ENCODE assay signal across 2 cellular contexts in genomic region chr3:16512435-16513140, GRCh38.
TF ChIP-seq lines count a peak whose summit lies in the region.

No MANE protein-coding gene starts in this region.

TF ChIP-seq in IMR-90, 13 proteins besides CTCF, POLR2A, EP300 and RAD21:
- no peak for TF ChIP-seq USF2 (IDR thresholded peaks at IDR 0.05; ENCODE audit: low read depth, low read length)
- no peak for TF ChIP-seq RFX5 (IDR thresholded peaks at IDR 0.05; ENCODE audit: low read depth, low read length)
- no peak for TF ChIP-seq CEBPB (IDR thresholded peaks at IDR 0.05; ENCODE audit: low read depth, low read length)
- no peak for TF ChIP-seq ELK1 (IDR thresholded peaks at IDR 0.05; ENCODE audit: borderline replicate concordance, low read depth, low read length)
- TF ChIP-seq FOS (IDR thresholded peaks at IDR 0.05; ENCODE audit: low read depth, low read length), result no peak
- TF ChIP-seq CHD1 (IDR thresholded peaks at IDR 0.05; ENCODE audit: low read depth, low read length), result no peak
- no peak for TF ChIP-seq NFE2L2 (IDR thresholded peaks at IDR 0.05; ENCODE audit: low read depth, low read length)
- TF ChIP-seq MAZ (IDR thresholded peaks at IDR 0.05; ENCODE audit: borderline replicate concordance, low read depth, low read length), result no peak
- peak; percentile 75; the same call in 1 of the 2 replicates for TF ChIP-seq MXI1 (IDR thresholded peaks at IDR 0.05; ENCODE audit: borderline replicate concordance, low read depth, low read length)
- no peak for TF ChIP-seq SMC3 (IDR thresholded peaks at IDR 0.05; ENCODE audit: low read depth, low read length)
- no peak for TF ChIP-seq MAFK (IDR thresholded peaks at IDR 0.05; ENCODE audit: low read depth, low read length)
- TF ChIP-seq BHLHE40 (IDR thresholded peaks at IDR 0.05; ENCODE audit: low read depth, low read length), result 0 out of 2 replicates have a peak, but pooled peaks have one; percentile 7
- no peak for TF ChIP-seq RCOR1 (IDR thresholded peaks at IDR 0.05; ENCODE audit: insufficient replicate concordance, low read length)

TF ChIP-seq in endothelial cell of umbilical vein, 7 proteins besides CTCF, POLR2A, EP300 and RAD21:
- TF ChIP-seq EZH2 (IDR thresholded peaks at IDR 0.05; ENCODE audit: borderline replicate concordance, low read depth, low read length, severe bottlenecking), result no peak
- TF ChIP-seq POLR2AphosphoS5 (IDR thresholded peaks at IDR 0.05; ENCODE audit: insufficient read depth, low read depth, low read length), result peak; percentile 1
- peak; percentile 1 for TF ChIP-seq FOS (IDR thresholded peaks at IDR 0.05; ENCODE audit: borderline replicate concordance, insufficient read depth, low read length)
